In genomic region chr7:37916017-37916672, GRCh38 we compare ENCODE assay signal across 8 cellular contexts. TPM values are rescaled to one million over a fixed set of nuclear protein-coding genes. Genes with fewer than 3 reads are reported as not detected.
A peak's percentile ranks its signal among the peaks of the same experiment; 100 is the strongest.
DNase-seq lines count a peak whose midpoint lies in the region; ATAC-seq and TF ChIP-seq lines count a peak whose summit lies in the region.

No MANE protein-coding gene starts in this region.

- ATAC-seq in natural killer cell treated with Interleukin-12 subunit alpha and Interleukin-12 subunit beta and Interleukin-15 and Interleukin-18, amount 100 ng/mL, for 72 hours: peak in 1 of 2 donors; percentile 4
- no peak for ATAC-seq in GM18505 (IDR thresholded peaks at IDR 0.05; ENCODE audit: unreplicated experiment)

- peak overlapping the region in 4 of 7 donors; percentile 21 to 67 (median 50) for H3K4me3 Mint-ChIP-seq in CD8-positive, alpha-beta memory T cell
- H3K4me3 Mint-ChIP-seq in endodermal cell: peak overlapping the region; percentile 49
- peak overlapping the region; percentile 71 for H3K4me3 Mint-ChIP-seq in natural killer cell treated with Interleukin-12 subunit alpha and Interleukin-12 subunit beta and Interleukin-15 and Interleukin-18, amount 100 ng/mL, for 72 hours

- H3K4me1 ChIP-seq in CD8-positive, alpha-beta memory T cell (ENCODE audit: insufficient read depth, low read length): no peaks in the 10 kb centered on the region
- no peaks in the 10 kb centered on the region for H3K4me1 ChIP-seq in endodermal cell (ENCODE audit: control insufficient read depth, insufficient read depth, low read length)

- DNase-seq in CD8-positive, alpha-beta memory T cell: no peak
- DNase-seq in NCI-H1105 (lab: John Stamatoyannopoulos, UW) (peak; percentile 19), endodermal cell (peak; percentile 73), LoVo (ENCODE audit: low spot score) (no peak), RKO (ENCODE audit: low spot score) (no peak), NCI-H2196 (lab: John Stamatoyannopoulos, UW; ENCODE audit: unreplicated experiment) (no peak)
- DNase-seq in natural killer cell treated with Interleukin-12 subunit alpha and Interleukin-12 subunit beta and Interleukin-15 and Interleukin-18, amount 100 ng/mL, for 72 hours (ENCODE audit: low spot score): no peak

- peaks cover 8% of the 10 kb centered on the region for H3K27me3 ChIP-seq in CD8-positive, alpha-beta memory T cell (ENCODE audit: insufficient read depth, low read length, poor library complexity, severe bottlenecking)
- H3K27me3 ChIP-seq in endodermal cell (ENCODE audit: control insufficient read depth, insufficient read depth, low read length, poor library complexity, severe bottlenecking): peaks cover 93% of the 10 kb centered on the region

- H3K27me3 Mint-ChIP-seq in CD8-positive, alpha-beta memory T cell: peaks cover 43 to 85% of the 10 kb centered on the region in 2 donors
- H3K27me3 Mint-ChIP-seq in endodermal cell (ENCODE audit: insufficient read depth): peaks cover 81% of the 10 kb centered on the region
- H3K27me3 Mint-ChIP-seq in natural killer cell treated with Interleukin-12 subunit alpha and Interleukin-12 subunit beta and Interleukin-15 and Interleukin-18, amount 100 ng/mL, for 72 hours: peaks cover 33 to 51% of the 10 kb centered on the region in 2 donors

- no peak for TF ChIP-seq POLR2A in GM18505 (IDR thresholded peaks at IDR 0.05; ENCODE audit: borderline replicate concordance, extremely low read depth, insufficient read depth, insufficient read length)

- no peaks in the 10 kb centered on the region for H3K36me3 Mint-ChIP-seq in CD8-positive, alpha-beta memory T cell
- H3K36me3 Mint-ChIP-seq in endodermal cell (ENCODE audit: low read depth): no peaks in the 10 kb centered on the region
- H3K36me3 Mint-ChIP-seq in natural killer cell treated with Interleukin-12 subunit alpha and Interleukin-12 subunit beta and Interleukin-15 and Interleukin-18, amount 100 ng/mL, for 72 hours: no peaks in the 10 kb centered on the region

- H3K9me3 Mint-ChIP-seq in CD8-positive, alpha-beta memory T cell: no peaks in the 10 kb centered on the region
- no peaks in the 10 kb centered on the region for H3K9me3 Mint-ChIP-seq in endodermal cell
- H3K9me3 Mint-ChIP-seq in natural killer cell treated with Interleukin-12 subunit alpha and Interleukin-12 subunit beta and Interleukin-15 and Interleukin-18, amount 100 ng/mL, for 72 hours: no peaks in the 10 kb centered on the region

- POLR2A ChIA-PET in CD8-positive, alpha-beta memory T cell (lab: Charles Lee): no interaction called here

- H3K27ac ChIP-seq in CD8-positive, alpha-beta memory T cell (ENCODE audit: low read depth, low read length): no peak overlapping the region
- H3K27ac ChIP-seq in endodermal cell (ENCODE audit: low read depth, low read length): no peak overlapping the region

- 22 to 54% methylated on average over 22 to 57 of the region's 57 CpGs for WGBS in endodermal cell (ENCODE audit: insufficient coverage in 1 of 2, insufficient read length in 1 of 2), 2 experiments

- CTCF ChIA-PET in CD8-positive, alpha-beta memory T cell (lab: Charles Lee): no interaction called here

- no peak overlapping the region for H3K9ac ChIP-seq in endodermal cell (ENCODE audit: extremely low read depth, low read length, poor library complexity, severe bottlenecking)

- no peaks in the 10 kb centered on the region for H3K36me3 ChIP-seq in CD8-positive, alpha-beta memory T cell (ENCODE audit: insufficient read depth, low read length)
- H3K36me3 ChIP-seq in endodermal cell (ENCODE audit: control insufficient read depth, insufficient read depth, low read length): no peaks in the 10 kb centered on the region

- H3K4me3 ChIP-seq in CD8-positive, alpha-beta memory T cell (ENCODE audit: low read length): no peak overlapping the region
- H3K4me3 ChIP-seq in endodermal cell (ENCODE audit: low read length): peak overlapping the region; percentile 75

- peaks cover 15 to 30% (median 16%) of the 10 kb centered on the region in 3 donors for H3K4me1 Mint-ChIP-seq in CD8-positive, alpha-beta memory T cell
- H3K4me1 Mint-ChIP-seq in endodermal cell: peaks cover 7% of the 10 kb centered on the region
- H3K4me1 Mint-ChIP-seq in natural killer cell treated with Interleukin-12 subunit alpha and Interleukin-12 subunit beta and Interleukin-15 and Interleukin-18, amount 100 ng/mL, for 72 hours (ENCODE audit: low read depth in 2 of 2): peaks cover 19 to 24% of the 10 kb centered on the region in 2 donors

- TF ChIP-seq CTCF in endodermal cell (conservative IDR thresholded peaks at IDR 0.05): no peak

- H3K27ac Mint-ChIP-seq in CD8-positive, alpha-beta memory T cell: peak overlapping the region in 1 of 8 donors; percentile 20
- no peak overlapping the region for H3K27ac Mint-ChIP-seq in endodermal cell
- H3K27ac Mint-ChIP-seq in natural killer cell treated with Interleukin-12 subunit alpha and Interleukin-12 subunit beta and Interleukin-15 and Interleukin-18, amount 100 ng/mL, for 72 hours: no peak overlapping the region

- H3K9me3 ChIP-seq in CD8-positive, alpha-beta memory T cell (ENCODE audit: low read length): no peaks in the 10 kb centered on the region
- H3K9me3 ChIP-seq in endodermal cell (ENCODE audit: control insufficient read depth, low read length): no peaks in the 10 kb centered on the region

RNA-seq across cellular contexts. Expression of gene SFRP4, which starts 0.5 kb away (rescaled TPM):
- total RNA-seq in CD8-positive, alpha-beta memory T cell: not detected
- not detected for polyA plus RNA-seq in CD8-positive, alpha-beta memory T cell
- not detected for total RNA-seq in endodermal cell
- polyA plus RNA-seq in endodermal cell (2013, experiment 1 of 2): 1.5 TPM
- 1.6 TPM for polyA plus RNA-seq in endodermal cell (2013, experiment 2 of 2)
- not detected for total RNA-seq in natural killer cell treated with Interleukin-12 subunit alpha and Interleukin-12 subunit beta and Interleukin-15 and Interleukin-18, amount 100 ng/mL, for 72 hours

RNA-seq across cellular contexts. Expression of gene EPDR1, which starts 4.3 kb away (rescaled TPM):
- 1 to 10 TPM; 1.1 to 1.4 TPM for total RNA-seq in CD8-positive, alpha-beta memory T cell
- polyA plus RNA-seq in CD8-positive, alpha-beta memory T cell: 3.0 TPM
- 1 to 10 TPM; 2.7 to 7.3 TPM for total RNA-seq in endodermal cell
- polyA plus RNA-seq in endodermal cell (2013, experiment 1 of 2): 9.1 TPM
- polyA plus RNA-seq in endodermal cell (2013, experiment 2 of 2): 9.1 TPM
- 1 to 10 TPM; 2.6 to 3.3 TPM for total RNA-seq in natural killer cell treated with Interleukin-12 subunit alpha and Interleukin-12 subunit beta and Interleukin-15 and Interleukin-18, amount 100 ng/mL, for 72 hours

Comparison
In these comparisons a context has a peak if more than half of its experiments do, and no peak if none do; other contexts are left out.
1. DNase-seq: peak in NCI-H1105 (single experiment) and endodermal cell (single experiment); none in CD8-positive, alpha-beta memory T cell (0 of 5), natural killer cell treated with Interleukin-12 subunit alpha and Interleukin-12 subunit beta and Interleukin-15 and Interleukin-18, amount 100 ng/mL, for 72 hours (single experiment), LoVo (single experiment), RKO (single experiment) and NCI-H2196 (single experiment).
2. Peak in every context shown above with its lines, with median percentiles within 50 percentile points of each other: H3K4me3 Mint-ChIP-seq.